ENCODE assay signal across 24 cellular contexts in the genomic region with DNA sequence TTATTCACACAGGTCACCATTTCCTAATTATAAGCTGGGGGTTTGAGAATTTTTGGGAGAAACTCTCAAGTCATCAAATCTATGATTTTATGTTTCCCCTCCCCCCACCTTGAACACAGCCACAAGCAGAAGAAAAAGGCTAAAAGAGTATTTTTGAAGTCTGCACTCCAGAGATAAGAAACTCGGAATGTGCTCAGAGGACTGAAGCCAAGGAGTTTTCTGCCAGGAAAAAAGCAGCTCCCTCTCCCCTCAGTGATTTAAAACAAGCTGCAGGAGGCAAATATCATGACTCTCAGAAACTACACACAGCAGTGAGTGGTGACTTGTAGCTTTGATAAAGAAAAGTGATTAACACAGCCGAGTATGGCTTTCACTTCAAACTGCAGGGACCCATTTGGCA.
DNase-seq lines count a peak whose midpoint lies in the region; ATAC-seq and TF ChIP-seq lines count a peak whose summit lies in the region.
"Had no signal": no experiment of that assay in that cellular context is flagged by ENCODE, and none has a peak within 500 bp of the region (broad histone marks: within the 10 kb centered on the region; RNA-seq: fewer than 3 reads in every experiment).

No MANE protein-coding gene starts in this region.

- peaks cover 11% of the 10 kb centered on the region for H3F3A ChIP-seq in neural progenitor cell (ENCODE audit: low read depth)

- no peaks in the 10 kb centered on the region for H3K27me3 Mint-ChIP-seq in neural progenitor cell (ENCODE audit: insufficient read depth, low read depth)
- H3K27me3 Mint-ChIP-seq: activated CD4-positive, alpha-beta T cell treated with anti-CD3 and anti-CD28 coated beads, Interleukin-2, amount 10 ng/mL, durations not matched to agents 7 days and 5 days; activated naive CD8-positive, alpha-beta T cell treated with anti-CD3 and anti-CD28 coated beads, Interleukin-2, amount 50 U/mL, for 24 hours; natural killer cell treated with Interleukin-12 subunit alpha and Interleukin-12 subunit beta and Interleukin-15 and Interleukin-18, amount 100 ng/mL, for 72 hours; type B pancreatic cell had no signal

- TF ChIP-seq CTCF in brain microvascular endothelial cell (IDR thresholded peaks at IDR 0.05; ENCODE audit: low read depth, low read length, missing control alignments) = no peak
- no peak for TF ChIP-seq CTCF in left ventricle myocardium inferior (IDR thresholded peaks at IDR 0.05; ENCODE audit: borderline replicate concordance)
- TF ChIP-seq CTCF in neural progenitor cell (IDR thresholded peaks at IDR 0.05) = no peak

- H3K9me3 Mint-ChIP-seq in neural progenitor cell = no peaks in the 10 kb centered on the region
- peaks cover 6% of the 10 kb centered on the region for H3K9me3 Mint-ChIP-seq in stimulated activated effector memory CD8-positive, alpha-beta T cell treated with anti-CD3 and anti-CD28 coated beads, Interleukin-12 subunit alpha, Interleukin-12 subunit beta, amount 100 ng/mL, for 72 hours
- H3K9me3 Mint-ChIP-seq: activated CD4-positive, alpha-beta T cell treated with anti-CD3 and anti-CD28 coated beads, Interleukin-2, amount 10 ng/mL, durations not matched to agents 7 days and 5 days; activated naive CD8-positive, alpha-beta T cell treated with anti-CD3 and anti-CD28 coated beads, Interleukin-2, amount 50 U/mL, for 24 hours; type B pancreatic cell had no signal

- H3K9me3 ChIP-seq in HUES6 (ENCODE audit: control insufficient read depth, insufficient read depth, low read depth, low read length) (no peaks in the 10 kb centered on the region), left ventricle myocardium inferior (replicated peaks) (no peaks in the 10 kb centered on the region), neural progenitor cell (ENCODE audit: low read depth) (peaks cover 4% of the 10 kb centered on the region)
- H3K9me3 ChIP-seq: stomach had no signal

- no peak overlapping the region for H3K4me3 Mint-ChIP-seq in neural progenitor cell
- H3K4me3 Mint-ChIP-seq in stimulated activated effector memory CD8-positive, alpha-beta T cell treated with anti-CD3 and anti-CD28 coated beads, Interleukin-12 subunit alpha, Interleukin-12 subunit beta, amount 100 ng/mL, for 72 hours = no peak overlapping the region
- H3K4me3 Mint-ChIP-seq: activated CD4-positive, alpha-beta T cell treated with anti-CD3 and anti-CD28 coated beads, Interleukin-2, amount 10 ng/mL, durations not matched to agents 7 days and 5 days; activated naive CD8-positive, alpha-beta T cell treated with anti-CD3 and anti-CD28 coated beads, Interleukin-2, amount 50 U/mL, for 24 hours; CD14-positive monocyte; natural killer cell treated with Interleukin-12 subunit alpha and Interleukin-12 subunit beta and Interleukin-15 and Interleukin-18, amount 100 ng/mL, for 72 hours; type B pancreatic cell had no signal

- peaks cover 4% of the 10 kb centered on the region for H3K36me3 Mint-ChIP-seq in neural progenitor cell
- H3K36me3 Mint-ChIP-seq in stimulated activated effector memory CD8-positive, alpha-beta T cell treated with anti-CD3 and anti-CD28 coated beads, Interleukin-12 subunit alpha, Interleukin-12 subunit beta, amount 100 ng/mL, for 72 hours = no peaks in the 10 kb centered on the region
- H3K36me3 Mint-ChIP-seq: CD14-positive monocyte; natural killer cell treated with Interleukin-12 subunit alpha and Interleukin-12 subunit beta and Interleukin-15 and Interleukin-18, amount 100 ng/mL, for 72 hours; type B pancreatic cell had no signal

- intact Hi-C loops in left ventricle myocardium inferior (cut with micrococcal nuclease) = no loop called here

- no peak overlapping the region for H3K4me3 ChIP-seq in HUES6 (ENCODE audit: low read depth, low read length)
- H3K4me3 ChIP-seq in brain microvascular endothelial cell (ENCODE audit: low read depth, low read length) = no peak overlapping the region
- H3K4me3 ChIP-seq in left ventricle myocardium inferior = no peak overlapping the region
- no peak overlapping the region for H3K4me3 ChIP-seq in neural progenitor cell
- H3K4me3 ChIP-seq: smooth muscle cell, stomach had no signal

- ATAC-seq in HG02981 (IDR thresholded peaks at IDR 0.05; ENCODE audit: unreplicated experiment) = no peak
- no peak for ATAC-seq in activated CD4-positive, CD25-positive, alpha-beta regulatory T cell treated with anti-CD3 and anti-CD28 coated beads, Interleukin-2, amount 50 U/mL, for 24 hours
- no peak for ATAC-seq in stimulated activated effector memory CD8-positive, alpha-beta T cell treated with anti-CD3 and anti-CD28 coated beads, Interleukin-12 subunit alpha, Interleukin-12 subunit beta, amount 100 ng/mL, for 72 hours
- ATAC-seq: activated naive CD8-positive, alpha-beta T cell treated with anti-CD3 and anti-CD28 coated beads, Interleukin-2, amount 50 U/mL, for 24 hours; natural killer cell treated with Interleukin-12 subunit alpha and Interleukin-12 subunit beta and Interleukin-15 and Interleukin-18, amount 100 ng/mL, for 72 hours had no signal

- H4K20me1 ChIP-seq in neural progenitor cell (ENCODE audit: low read depth) = no peaks in the 10 kb centered on the region

- no peaks in the 10 kb centered on the region; the same call in 1 of the 2 replicates for H3K27me3 ChIP-seq in HUES6 (ENCODE audit: control insufficient read depth, insufficient read depth, low read length)
- no peaks in the 10 kb centered on the region for H3K27me3 ChIP-seq in brain microvascular endothelial cell (replicated peaks)
- no peaks in the 10 kb centered on the region for H3K27me3 ChIP-seq in left ventricle myocardium inferior (ENCODE audit: low read depth)
- no peaks in the 10 kb centered on the region for H3K27me3 ChIP-seq in neural progenitor cell
- H3K27me3 ChIP-seq: stomach had no signal

- H3K79me2 ChIP-seq in neural progenitor cell (ENCODE audit: low read depth) = no peaks in the 10 kb centered on the region

- peak overlapping the region; percentile 14; the same call in 1 of the 2 replicates for H3K27ac ChIP-seq in HUES6 (ENCODE audit: low read depth, low read length)
- no peak overlapping the region for H3K27ac ChIP-seq in brain microvascular endothelial cell
- H3K27ac ChIP-seq in left ventricle myocardium inferior (replicated peaks) = peak overlapping the region; percentile 16
- H3K27ac ChIP-seq in neural progenitor cell = peak overlapping the region; percentile 87
- H3K27ac ChIP-seq: stomach had no signal

- in situ Hi-C loops in brain microvascular endothelial cell (cut with HindIII; ENCODE audit: low pct_ligation_motif_present, low sequenced_read_pairs) = no loop called here

- DNase-seq in brain microvascular endothelial cell = peak; percentile 33
- DNase-seq in left ventricle myocardium inferior = no peak
- DNase-seq in neural progenitor cell (ENCODE audit: low spot score) = peak; percentile 32
- no peak for DNase-seq in DMS114 treated with DMSO at 0.1 percent for 48 hours (lab: John Stamatoyannopoulos, UW; ENCODE audit: unreplicated experiment)
- DNase-seq in stimulated activated effector memory CD8-positive, alpha-beta T cell treated with anti-CD3 and anti-CD28 coated beads, Interleukin-12 subunit alpha, Interleukin-12 subunit beta, amount 100 ng/mL, for 72 hours (ENCODE audit: low spot score in 2 of 2) = no peak
- DNase-seq: activated CD4-positive, alpha-beta T cell treated with anti-CD3 and anti-CD28 coated beads, Interleukin-2, amount 10 ng/mL, durations not matched to agents 7 days and 5 days; activated naive CD8-positive, alpha-beta T cell treated with anti-CD3 and anti-CD28 coated beads, Interleukin-2, amount 50 U/mL, for 24 hours; DMS153; GDM1; KG1; MV-4-11; NCI-H1694 treated with DMSO at 0.1 percent for 48 hours; NCI-H82; SIG-M5; stimulated activated CD4-positive, alpha-beta T cell treated with anti-CD3 and anti-CD28 coated beads, Interleukin-2, amount 100 ng/mL, for 48 hours; stomach; T-helper 1 cell had no signal

- peaks cover 8% of the 10 kb centered on the region; the same call in 1 of the 2 replicates for H3K4me1 ChIP-seq in HUES6 (ENCODE audit: control insufficient read depth, insufficient read depth, low read length)
- peaks cover 14% of the 10 kb centered on the region for H3K4me1 ChIP-seq in left ventricle myocardium inferior
- H3K4me1 ChIP-seq in neural progenitor cell = peaks cover 21% of the 10 kb centered on the region
- H3K4me1 ChIP-seq: stomach had no signal

- peaks cover 39% of the 10 kb centered on the region for H3K4me1 Mint-ChIP-seq in neural progenitor cell
- no peaks in the 10 kb centered on the region for H3K4me1 Mint-ChIP-seq in stimulated activated effector memory CD8-positive, alpha-beta T cell treated with anti-CD3 and anti-CD28 coated beads, Interleukin-12 subunit alpha, Interleukin-12 subunit beta, amount 100 ng/mL, for 72 hours
- H3K4me1 Mint-ChIP-seq: activated CD4-positive, alpha-beta T cell treated with anti-CD3 and anti-CD28 coated beads, Interleukin-2, amount 10 ng/mL, durations not matched to agents 7 days and 5 days; activated naive CD8-positive, alpha-beta T cell treated with anti-CD3 and anti-CD28 coated beads, Interleukin-2, amount 50 U/mL, for 24 hours; CD14-positive monocyte had no signal

- H3K9ac ChIP-seq in HUES6 (ENCODE audit: low read length) = no peak overlapping the region
- no peak overlapping the region for H3K9ac ChIP-seq in neural progenitor cell

- H3K36me3 ChIP-seq in HUES6 (ENCODE audit: control insufficient read depth, insufficient read depth, low read length) (no peaks in the 10 kb centered on the region), brain microvascular endothelial cell (replicated peaks) (no peaks in the 10 kb centered on the region), left ventricle myocardium inferior (no peaks in the 10 kb centered on the region), neural progenitor cell (no peaks in the 10 kb centered on the region)
- H3K36me3 ChIP-seq: stomach had no signal

- peak overlapping the region; percentile 72 for H2AFZ ChIP-seq in neural progenitor cell (replicated peaks)

- peak overlapping the region; percentile 56 for H3K4me2 ChIP-seq in neural progenitor cell
- H3K4me2 ChIP-seq: smooth muscle cell had no signal

- H3K27ac Mint-ChIP-seq in neural progenitor cell = peak overlapping the region; percentile 91
- H3K27ac Mint-ChIP-seq in stimulated activated effector memory CD8-positive, alpha-beta T cell treated with anti-CD3 and anti-CD28 coated beads, Interleukin-12 subunit alpha, Interleukin-12 subunit beta, amount 100 ng/mL, for 72 hours = no peak overlapping the region
- H3K27ac Mint-ChIP-seq: activated CD4-positive, alpha-beta T cell treated with anti-CD3 and anti-CD28 coated beads, Interleukin-2, amount 10 ng/mL, durations not matched to agents 7 days and 5 days; activated naive CD8-positive, alpha-beta T cell treated with anti-CD3 and anti-CD28 coated beads, Interleukin-2, amount 50 U/mL, for 24 hours; CD14-positive monocyte; natural killer cell treated with Interleukin-12 subunit alpha and Interleukin-12 subunit beta and Interleukin-15 and Interleukin-18, amount 100 ng/mL, for 72 hours had no signal

Comparison
In these comparisons a context has a peak if more than half of its experiments do, and no peak if none do; other contexts are left out.
1. DNase-seq: peak in brain microvascular endothelial cell (single experiment) and neural progenitor cell (single experiment); none in left ventricle myocardium inferior (single experiment), DMS114 treated with DMSO at 0.1 percent for 48 hours (single experiment) and stimulated activated effector memory CD8-positive, alpha-beta T cell treated with anti-CD3 and anti-CD28 coated beads, Interleukin-12 subunit alpha, Interleukin-12 subunit beta, amount 100 ng/mL, for 72 hours (0 of 2).